ENCODE assay signal across 1 cellular context in the genomic region with DNA sequence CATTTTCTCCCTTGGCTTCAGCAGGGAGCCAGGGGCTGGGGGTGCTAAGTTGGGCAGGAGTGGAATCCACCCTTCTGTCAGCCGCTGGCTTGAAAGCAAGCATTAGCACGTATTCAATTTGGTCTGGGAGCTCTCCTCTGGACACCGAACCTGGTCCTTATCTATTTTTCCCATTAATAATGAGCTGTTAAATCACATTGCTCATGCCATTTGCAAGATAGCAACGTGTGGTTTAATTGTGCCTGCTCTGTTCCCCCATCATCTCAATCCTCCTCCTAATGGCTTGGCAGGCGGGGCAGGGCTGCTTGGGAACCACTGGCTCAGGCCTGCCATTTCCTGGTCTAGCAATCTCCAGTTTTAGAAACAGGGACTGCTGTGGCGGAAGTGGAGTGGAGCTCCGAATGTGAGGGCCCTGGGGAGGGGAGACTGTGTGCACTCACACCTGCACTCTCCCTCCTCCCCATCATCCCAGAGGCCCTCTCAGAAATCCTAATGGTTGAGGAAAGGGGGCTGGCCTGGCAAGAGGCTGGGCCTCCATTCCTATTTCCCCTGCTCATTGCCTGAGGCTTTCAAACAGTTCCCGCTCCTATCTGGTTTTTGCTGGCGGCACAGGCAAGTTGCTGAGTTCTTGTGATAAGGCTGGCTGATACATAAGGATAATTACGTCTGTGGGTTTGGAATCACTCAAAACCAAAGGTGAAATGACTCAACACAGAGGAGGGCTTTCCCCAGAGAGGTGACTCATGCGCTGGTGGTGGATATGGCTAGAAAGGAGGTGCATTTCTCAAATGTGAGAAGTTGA.
TF ChIP-seq lines count a peak whose summit lies in the region.

No MANE protein-coding gene starts in this region.

TF ChIP-seq in WTC11, 78 proteins besides CTCF, POLR2A, EP300 and RAD21 (continued from another document):
- TF ChIP-seq, protein P1, sequence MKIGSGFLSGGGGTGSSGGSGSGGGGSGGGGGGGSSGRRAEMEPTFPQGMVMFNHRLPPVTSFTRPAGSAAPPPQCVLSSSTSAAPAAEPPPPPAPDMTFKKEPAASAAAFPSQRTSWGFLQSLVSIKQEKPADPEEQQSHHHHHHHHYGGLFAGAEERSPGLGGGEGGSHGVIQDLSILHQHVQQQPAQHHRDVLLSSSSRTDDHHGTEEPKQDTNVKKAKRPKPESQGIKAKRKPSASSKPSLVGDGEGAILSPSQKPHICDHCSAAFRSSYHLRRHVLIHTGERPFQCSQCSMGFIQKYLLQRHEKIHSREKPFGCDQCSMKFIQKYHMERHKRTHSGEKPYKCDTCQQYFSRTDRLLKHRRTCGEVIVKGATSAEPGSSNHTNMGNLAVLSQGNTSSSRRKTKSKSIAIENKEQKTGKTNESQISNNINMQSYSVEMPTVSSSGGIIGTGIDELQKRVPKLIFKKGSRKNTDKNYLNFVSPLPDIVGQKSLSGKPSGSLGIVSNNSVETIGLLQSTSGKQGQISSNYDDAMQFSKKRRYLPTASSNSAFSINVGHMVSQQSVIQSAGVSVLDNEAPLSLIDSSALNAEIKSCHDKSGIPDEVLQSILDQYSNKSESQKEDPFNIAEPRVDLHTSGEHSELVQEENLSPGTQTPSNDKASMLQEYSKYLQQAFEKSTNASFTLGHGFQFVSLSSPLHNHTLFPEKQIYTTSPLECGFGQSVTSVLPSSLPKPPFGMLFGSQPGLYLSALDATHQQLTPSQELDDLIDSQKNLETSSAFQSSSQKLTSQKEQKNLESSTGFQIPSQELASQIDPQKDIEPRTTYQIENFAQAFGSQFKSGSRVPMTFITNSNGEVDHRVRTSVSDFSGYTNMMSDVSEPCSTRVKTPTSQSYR (CRISPR knock-in tag; IDR thresholded peaks at IDR 0.05) = no peak
